In genomic region chr14:49970474-49971147, GRCh38 we compare ENCODE assay signal across 8 cellular contexts.
DNase-seq lines count a peak whose midpoint lies in the region; ATAC-seq, FAIRE-seq and TF ChIP-seq lines count a peak whose summit lies in the region.

No MANE protein-coding gene starts in this region.

- no peak overlapping the region for H3K4me3 ChIP-seq in K562

- H3K27me3 ChIP-seq in K562 (ENCODE audit: control insufficient read depth in 2 of 2, insufficient read depth in 2 of 2, low read length in 2 of 2), result no peaks in the 10 kb centered on the region

- peak; percentile 100 for FAIRE-seq in K562 (lab: Jason Lieb, UNC)

- H4K20me1 ChIP-seq in K562 (replicated peaks; ENCODE audit: control insufficient read depth, insufficient read depth, low read length), result no peaks in the 10 kb centered on the region

- H3K4me1 ChIP-seq in K562 (replicated peaks in 1 of 2; ENCODE audit: control insufficient read depth in 2 of 2, insufficient read depth in 2 of 2, low read length in 2 of 2), result peaks cover 0 to 32% of the 10 kb centered on the region in 2 experiments; a peak in 4 of 5 replicates

- peak overlapping the region; percentile 90 for H3K27ac ChIP-seq in K562 (ENCODE audit: extremely low read depth, low read depth, low read length)

- no peaks in the 10 kb centered on the region for H3K9me1 ChIP-seq in K562 (ENCODE audit: control insufficient read depth, insufficient read depth, low read length)

- no peaks in the 10 kb centered on the region for H3K9me3 Mint-ChIP-seq in activated naive CD4-positive, alpha-beta T cell treated with anti-CD3 and anti-CD28 coated beads, Interleukin-2, amount 10 ng/mL, durations not matched to agents 7 days and 5 days
- H3K9me3 Mint-ChIP-seq in memory B cell, result no peaks in the 10 kb centered on the region

- TF ChIP-seq POLR2A in K562 (conservative IDR thresholded peaks at IDR 0.05), result peak; percentile 50; the same call in 1 of the 2 replicates

- CTCF ChIA-PET in activated naive CD4-positive, alpha-beta T cell treated with anti-CD3 and anti-CD28 coated beads, Interleukin-2, amount 10 ng/mL, durations not matched to agents 7 days and 5 days (lab: Charles Lee), result interaction anchor here (1.0 to 4.5 kb wide), 7 partner anchors 16 to 108 kb away, joined by 3 to 44 read pairs (median 8); no protein-coding TSS in a partner anchor
- CTCF ChIA-PET in K562 (lab: Yijun Ruan, JAX; ENCODE audit: low intra/inter-chr PET ratio), result interaction anchor here (1.0 kb wide), 1 partner anchor 109 kb away, joined by 4 read pairs; no protein-coding TSS in a partner anchor

- peaks cover 75% of the 10 kb centered on the region for H3K4me1 Mint-ChIP-seq in activated naive CD4-positive, alpha-beta T cell treated with anti-CD3 and anti-CD28 coated beads, Interleukin-2, amount 10 ng/mL, durations not matched to agents 7 days and 5 days
- peaks cover 43% of the 10 kb centered on the region for H3K4me1 Mint-ChIP-seq in memory B cell

- no peak for TF ChIP-seq CTCF in K562 (IDR thresholded peaks at IDR 0.05 in 2 of 3, conservative IDR thresholded peaks at IDR 0.05 in 1 of 3; ENCODE audit: insufficient read depth in 2 of 3, low read depth in 1 of 3, low read length in 3 of 3)

- H3K4me2 ChIP-seq in K562 (ENCODE audit: insufficient read depth, low read length), result peak overlapping the region; percentile 81

- peak overlapping the region; percentile 46 to 63; a peak in 3 of 4 replicates for H3K9ac ChIP-seq in K562 (ENCODE audit: insufficient read depth in 1 of 2, low read depth in 2 of 2, low read length in 2 of 2)

- no peaks in the 10 kb centered on the region for H3K9me3 ChIP-seq in K562 (replicated peaks; ENCODE audit: control insufficient read depth, insufficient read depth, low read depth, low read length)

- intact Hi-C loops in K562 (cut with micrococcal nuclease), result loop anchor here (1.0 to 10.0 kb wide), 4 partner anchors 33 to 106 kb away; no protein-coding TSS in a partner anchor

- no peak for TF ChIP-seq RAD21 in Ishikawa (IDR thresholded peaks at IDR 0.05; ENCODE audit: low read depth)
- peak in 1 of 2 experiments; percentile 30; a peak in 3 of 4 replicates for TF ChIP-seq RAD21 in K562 (CRISPR knock-in tag; conservative IDR thresholded peaks at IDR 0.05 in 1 of 2, IDR thresholded peaks at IDR 0.05 in 1 of 2)

- no peak for TF ChIP-seq EP300 in Ishikawa (IDR thresholded peaks at IDR 0.05; ENCODE audit: borderline replicate concordance)
- peak; percentile 85 for TF ChIP-seq EP300 in K562 (IDR thresholded peaks at IDR 0.05; ENCODE audit: low read length)

- H3K36me3 Mint-ChIP-seq in activated naive CD4-positive, alpha-beta T cell treated with anti-CD3 and anti-CD28 coated beads, Interleukin-2, amount 10 ng/mL, durations not matched to agents 7 days and 5 days, result peaks cover 3% of the 10 kb centered on the region
- H3K36me3 Mint-ChIP-seq in memory B cell, result peaks cover 5% of the 10 kb centered on the region

- H3K36me3 ChIP-seq in K562 (ENCODE audit: control insufficient read depth, insufficient read depth, low read length), result no peaks in the 10 kb centered on the region

- POLR2A ChIA-PET in K562 (lab: Yijun Ruan, JAX), result interaction anchor here (0.7 to 1.5 kb wide), 8 partner anchors 11 to 107 kb away, joined by 3 to 5 read pairs (median 4); no protein-coding TSS in a partner anchor

- H3K27ac Mint-ChIP-seq in activated naive CD4-positive, alpha-beta T cell treated with anti-CD3 and anti-CD28 coated beads, Interleukin-2, amount 10 ng/mL, durations not matched to agents 7 days and 5 days, result peak overlapping the region; percentile 100
- H3K27ac Mint-ChIP-seq in memory B cell, result peak overlapping the region; percentile 98

- BruUV-seq in K562 (replicated peaks; lab: Mats Ljungman, UMichigan), result no TSS peak

- no peaks in the 10 kb centered on the region for H3K79me2 ChIP-seq in K562 (ENCODE audit: control insufficient read depth, insufficient read depth, low read length)

- H3K4me3 Mint-ChIP-seq in activated naive CD4-positive, alpha-beta T cell treated with anti-CD3 and anti-CD28 coated beads, Interleukin-2, amount 10 ng/mL, durations not matched to agents 7 days and 5 days, result peak overlapping the region; percentile 77
- H3K4me3 Mint-ChIP-seq in memory B cell, result peak overlapping the region; percentile 49

- DNase-seq in activated naive CD4-positive, alpha-beta T cell treated with anti-CD3 and anti-CD28 coated beads, Interleukin-2, amount 10 ng/mL, durations not matched to agents 7 days and 5 days, result peak; percentile 36
- no peak for DNase-seq in activated naive CD4-positive, alpha-beta T cell (lab: John Stamatoyannopoulos, UW)
- DNase-seq in K562 (ENCODE audit: extremely low read depth in 1 of 4, low spot score in 3 of 4) (peak; percentile 31 to 92 (median 58)), memory B cell (ENCODE audit: low spot score in 2 of 2) (no peak), GM19238 (ENCODE audit: insufficient read length, low spot score) (no peak), NCI-H1436 (lab: John Stamatoyannopoulos, UW) (no peak)

- in situ Hi-C loops in K562 (cut with MboI), result no loop called here

- peak overlapping the region; percentile 89 for H2AFZ ChIP-seq in K562 (ENCODE audit: low read depth, low read length)

- no peaks in the 10 kb centered on the region for H3K27me3 Mint-ChIP-seq in activated naive CD4-positive, alpha-beta T cell treated with anti-CD3 and anti-CD28 coated beads, Interleukin-2, amount 10 ng/mL, durations not matched to agents 7 days and 5 days
- no peaks in the 10 kb centered on the region for H3K27me3 Mint-ChIP-seq in memory B cell

- ATAC-seq in K562, result peak; percentile 93
- ATAC-seq in memory B cell (ENCODE audit: low read depth), result no peak
- ATAC-seq in GM21786 (IDR thresholded peaks at IDR 0.05; ENCODE audit: unreplicated experiment), result no peak

- WGBS in K562 (ENCODE audit: insufficient coverage, low coverage, missing lambda C conversion rate), result 1% methylated on average over 8 of the region's 8 CpGs

TF ChIP-seq in Ishikawa, 13 proteins besides CTCF, POLR2A, EP300 and RAD21:
- TF ChIP-seq ZBTB7A (IDR thresholded peaks at IDR 0.05; ENCODE audit: low read depth), result no peak
- no peak for TF ChIP-seq TAF1 (IDR thresholded peaks at IDR 0.05; ENCODE audit: low read depth)
- no peak for TF ChIP-seq CEBPB (IDR thresholded peaks at IDR 0.05)
- peak; percentile 37; the same call in 1 of the 2 replicates for TF ChIP-seq NFIC (IDR thresholded peaks at IDR 0.05)
- no peak for TF ChIP-seq USF1 (IDR thresholded peaks at IDR 0.05)
- no peak for TF ChIP-seq FOXM1 (IDR thresholded peaks at IDR 0.05; ENCODE audit: borderline replicate concordance, low read depth)
- no peak for TF ChIP-seq CREB1 (IDR thresholded peaks at IDR 0.05; ENCODE audit: low read depth)

TF ChIP-seq in K562, 482 proteins besides CTCF, POLR2A, EP300 and RAD21 (continues in another document):
- 0 out of 2 replicates have a peak, but pooled peaks have one; percentile 23 for TF ChIP-seq VEZF1 (CRISPR knock-in tag; IDR thresholded peaks at IDR 0.05)
- peak; percentile 89 for TF ChIP-seq MAFK (IDR thresholded peaks at IDR 0.05; ENCODE audit: low read length)
- no peak for TF ChIP-seq HNRNPLL (IDR thresholded peaks at IDR 0.05; ENCODE audit: low read depth, low read length, poor library complexity, severe bottlenecking)
- no peak for TF ChIP-seq UBTF (IDR thresholded peaks at IDR 0.05; ENCODE audit: borderline replicate concordance in 1 of 2, low read depth in 2 of 2, low read length in 2 of 2)
- TF ChIP-seq RCOR1 (IDR thresholded peaks at IDR 0.05; ENCODE audit: borderline replicate concordance in 1 of 2, low read depth in 2 of 2, low read length in 2 of 2), result peak in 1 of 2 experiments; percentile 89; a peak in 3 of 4 replicates
- TF ChIP-seq CREM (IDR thresholded peaks at IDR 0.05; ENCODE audit: low read depth), result peak; percentile 19; the same call in 1 of the 2 replicates
- TF ChIP-seq NFRKB (IDR thresholded peaks at IDR 0.05; ENCODE audit: low read depth), result peak; percentile 83; the same call in 1 of the 2 replicates
- TF ChIP-seq C11orf30 (IDR thresholded peaks at IDR 0.05; ENCODE audit: low read depth), result peak; percentile 96
- 0 out of 4 replicates have a peak, but pooled peaks of 1 of the 2 experiments have one; percentile 25 for TF ChIP-seq MAZ (CRISPR knock-in tag; conservative IDR thresholded peaks at IDR 0.05 in 1 of 2, IDR thresholded peaks at IDR 0.05 in 1 of 2)
- peak; percentile 37; the same call in 1 of the 2 replicates for TF ChIP-seq EGR1 (conservative IDR thresholded peaks at IDR 0.05)
- peak; percentile 69 for TF ChIP-seq CXXC5 (CRISPR knock-in tag; IDR thresholded peaks at IDR 0.05)
- TF ChIP-seq TAF7 (tag; IDR thresholded peaks at IDR 0.05), result no peak

Comparison
In these comparisons a context has a peak if more than half of its experiments do, and no peak if none do; other contexts are left out.
1. DNase-seq: peak in activated naive CD4-positive, alpha-beta T cell treated with anti-CD3 and anti-CD28 coated beads, Interleukin-2, amount 10 ng/mL, durations not matched to agents 7 days and 5 days (single experiment) and K562 (4 of 4); none in activated naive CD4-positive, alpha-beta T cell (0 of 4), memory B cell (0 of 2), GM19238 (single experiment) and NCI-H1436 (single experiment).